ENCODE assay signal across 26 cellular contexts in the genomic region with DNA sequence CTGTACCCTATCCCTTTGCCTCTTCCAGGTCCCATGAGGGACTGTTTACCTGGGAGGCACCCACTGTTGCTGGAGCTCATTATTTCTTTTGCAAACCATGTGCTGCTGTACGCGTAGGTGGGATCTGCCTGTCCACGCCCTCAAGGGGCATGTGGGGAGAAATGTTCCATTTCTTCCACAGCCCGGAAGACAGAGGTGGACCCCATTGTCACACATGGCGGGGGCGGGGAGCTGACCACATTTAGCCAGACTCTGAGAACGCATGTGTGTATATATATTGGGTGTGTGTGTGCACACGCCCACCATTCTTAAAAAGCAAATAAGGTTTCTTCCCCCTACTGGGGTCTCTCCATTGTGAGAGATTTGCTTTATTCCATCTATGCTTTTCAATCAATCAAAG. TPM values are rescaled to one million over a fixed set of nuclear protein-coding genes. Genes with fewer than 3 reads are reported as not detected.
DNase-seq lines count a peak whose midpoint lies in the region; ATAC-seq and TF ChIP-seq lines count a peak whose summit lies in the region.
"Had no signal": no experiment of that assay in that cellular context is flagged by ENCODE, and none has a peak within 500 bp of the region (broad histone marks: within the 10 kb centered on the region; RNA-seq: fewer than 3 reads in every experiment).

No MANE protein-coding gene starts in this region.

- H3K36me3 ChIP-seq in esophagus muscularis mucosa, result peaks cover 0 to 5% (median 0%) of the 10 kb centered on the region in 4 donors
- H3K36me3 ChIP-seq: BLaER1 treated with 17β-estradiol and CSF1 and Interleukin-3, amounts not matched to agents 10 nM and 100 nM; SJCRH30; transverse colon had no signal

- no peaks in the 10 kb centered on the region for H3K9me3 ChIP-seq in esophagus muscularis mucosa
- H3K9me3 ChIP-seq: BLaER1 treated with 17β-estradiol and CSF1 and Interleukin-3, amounts not matched to agents 10 nM and 100 nM; Caco-2; mucosa of descending colon; SJCRH30; transverse colon had no signal

- no peak overlapping the region for H3K27ac ChIP-seq in esophagus muscularis mucosa (replicated peaks in 1 of 4)
- H3K27ac ChIP-seq: BLaER1 treated with 17β-estradiol and CSF1 and Interleukin-3, amounts not matched to agents 10 nM and 100 nM; SJCRH30; transverse colon had no signal

- no peaks in the 10 kb centered on the region for H3K9me3 Mint-ChIP-seq in activated CD4-positive, alpha-beta T cell treated with anti-CD3 and anti-CD28 coated beads, Interleukin-2, amount 10 ng/mL, durations not matched to agents 7 days and 5 days
- H3K9me3 Mint-ChIP-seq in WTC11, result no peaks in the 10 kb centered on the region
- no peaks in the 10 kb centered on the region for H3K9me3 Mint-ChIP-seq in osteocyte (ENCODE audit: unreplicated experiment)
- no peaks in the 10 kb centered on the region for H3K9me3 Mint-ChIP-seq in stimulated activated naive B cell treated with anti-CD40 and anti-IgM and Interleukin-4, amounts not matched to agents 10 μg/mL and 1 μg/mL and 100 μg/mL, for 72 hours

- TF ChIP-seq CTCF in WTC11 (IDR thresholded peaks at IDR 0.05) (no peak), esophagus muscularis mucosa (IDR thresholded peaks at IDR 0.05) (no peak), osteocyte (IDR thresholded peaks at IDR 0.05) (no peak)

- no peak for TF ChIP-seq EP300 in esophagus muscularis mucosa (IDR thresholded peaks at IDR 0.05)

- intact Hi-C loops in esophagus muscularis mucosa (cut with DNase I), result no loop called here

- 54% methylated on average over 8 of the region's 8 CpGs for WGBS in esophagus muscularis mucosa

- H3K4me3 Mint-ChIP-seq in activated CD4-positive, alpha-beta T cell treated with anti-CD3 and anti-CD28 coated beads, Interleukin-2, amount 10 ng/mL, durations not matched to agents 7 days and 5 days, result peak overlapping the region; percentile 81
- H3K4me3 Mint-ChIP-seq in WTC11 (peak overlapping the region; percentile 68), osteocyte (ENCODE audit: unreplicated experiment) (peak overlapping the region; percentile 90)
- no peak overlapping the region for H3K4me3 Mint-ChIP-seq in stimulated activated naive B cell treated with anti-CD40 and anti-IgM and Interleukin-4, amounts not matched to agents 10 μg/mL and 1 μg/mL and 100 μg/mL, for 72 hours

- peaks cover 0 to 48% (median 4%) of the 10 kb centered on the region in 4 donors for H3K27me3 ChIP-seq in esophagus muscularis mucosa
- H3K27me3 ChIP-seq: SJCRH30 had no signal

- CTCF ChIA-PET in activated CD4-positive, alpha-beta T cell treated with anti-CD3 and anti-CD28 coated beads, Interleukin-2, amount 10 ng/mL, durations not matched to agents 7 days and 5 days (lab: Charles Lee), result interaction anchor here (1.3 to 3.2 kb wide), 2 partner anchors 16 to 256 kb away, joined by 4 to 8 read pairs; no protein-coding TSS in a partner anchor
- CTCF ChIA-PET in WTC11 (lab: Charles Lee), result interaction anchor here (0.6 to 3.2 kb wide), 7 partner anchors 17 to 525 kb away, joined by 3 to 9 read pairs (median 6); no protein-coding TSS in a partner anchor

- H3K36me3 Mint-ChIP-seq in activated CD4-positive, alpha-beta T cell treated with anti-CD3 and anti-CD28 coated beads, Interleukin-2, amount 10 ng/mL, durations not matched to agents 7 days and 5 days (ENCODE audit: low read depth), result peaks cover 40% of the 10 kb centered on the region
- H3K36me3 Mint-ChIP-seq in WTC11, result no peaks in the 10 kb centered on the region
- peaks cover 27% of the 10 kb centered on the region for H3K36me3 Mint-ChIP-seq in osteocyte (ENCODE audit: unreplicated experiment)
- H3K36me3 Mint-ChIP-seq in stimulated activated naive B cell treated with anti-CD40 and anti-IgM and Interleukin-4, amounts not matched to agents 10 μg/mL and 1 μg/mL and 100 μg/mL, for 72 hours, result peaks cover 0 to 9% of the 10 kb centered on the region in 2 donors
- H3K36me3 Mint-ChIP-seq: IgD-negative memory B cell had no signal

- peak overlapping the region in 3 of 4 donors; percentile 65 to 69 (median 68) for H3K4me3 ChIP-seq in esophagus muscularis mucosa
- H3K4me3 ChIP-seq: BLaER1 treated with 17β-estradiol and CSF1 and Interleukin-3, amounts not matched to agents 10 nM and 100 nM; mucosa of descending colon; transverse colon had no signal

- H3K4me1 ChIP-seq in esophagus muscularis mucosa, result peaks cover 29 to 58% (median 47%) of the 10 kb centered on the region in 4 donors
- H3K4me1 ChIP-seq: SJCRH30 had no signal

- no peak overlapping the region for H3K27ac Mint-ChIP-seq in activated CD4-positive, alpha-beta T cell treated with anti-CD3 and anti-CD28 coated beads, Interleukin-2, amount 10 ng/mL, durations not matched to agents 7 days and 5 days
- no peak overlapping the region for H3K27ac Mint-ChIP-seq in WTC11
- no peak overlapping the region for H3K27ac Mint-ChIP-seq in osteocyte (ENCODE audit: unreplicated experiment)
- H3K27ac Mint-ChIP-seq in stimulated activated naive B cell treated with anti-CD40 and anti-IgM and Interleukin-4, amounts not matched to agents 10 μg/mL and 1 μg/mL and 100 μg/mL, for 72 hours, result no peak overlapping the region
- H3K27ac Mint-ChIP-seq: IgD-negative memory B cell had no signal

- peaks cover 79% of the 10 kb centered on the region for H3K27me3 Mint-ChIP-seq in activated CD4-positive, alpha-beta T cell treated with anti-CD3 and anti-CD28 coated beads, Interleukin-2, amount 10 ng/mL, durations not matched to agents 7 days and 5 days
- H3K27me3 Mint-ChIP-seq in WTC11 (ENCODE audit: low read depth) (peaks cover 87% of the 10 kb centered on the region), osteocyte (ENCODE audit: unreplicated experiment) (peaks cover 16% of the 10 kb centered on the region)
- peaks cover 76 to 84% of the 10 kb centered on the region in 2 donors for H3K27me3 Mint-ChIP-seq in stimulated activated naive B cell treated with anti-CD40 and anti-IgM and Interleukin-4, amounts not matched to agents 10 μg/mL and 1 μg/mL and 100 μg/mL, for 72 hours

- H3K4me1 Mint-ChIP-seq in activated CD4-positive, alpha-beta T cell treated with anti-CD3 and anti-CD28 coated beads, Interleukin-2, amount 10 ng/mL, durations not matched to agents 7 days and 5 days, result peaks cover 43% of the 10 kb centered on the region
- H3K4me1 Mint-ChIP-seq in WTC11 (peaks cover 53% of the 10 kb centered on the region), osteocyte (ENCODE audit: unreplicated experiment) (peaks cover 36% of the 10 kb centered on the region)
- H3K4me1 Mint-ChIP-seq in stimulated activated naive B cell treated with anti-CD40 and anti-IgM and Interleukin-4, amounts not matched to agents 10 μg/mL and 1 μg/mL and 100 μg/mL, for 72 hours, result peaks cover 11 to 16% of the 10 kb centered on the region in 2 donors

- ATAC-seq in WTC11, result no peak
- no peak for ATAC-seq in HG03565 (IDR thresholded peaks at IDR 0.05; ENCODE audit: unreplicated experiment)
- ATAC-seq in HG03521 (IDR thresholded peaks at IDR 0.05; ENCODE audit: unreplicated experiment), result no peak
- ATAC-seq in stimulated activated naive B cell treated with anti-CD40 and anti-IgM and Interleukin-4, amounts not matched to agents 10 μg/mL and 1 μg/mL and 100 μg/mL, for 72 hours (replicated peaks), result no peak
- ATAC-seq: mucosa of descending colon, Panc1 had no signal

- no peak for DNase-seq in activated CD4-positive, alpha-beta T cell treated with anti-CD3 and anti-CD28 coated beads, Interleukin-2, amount 10 ng/mL, durations not matched to agents 7 days and 5 days
- DNase-seq in activated CD4-positive, alpha-beta T cell treated with anti-CD3 and anti-CD28 coated beads for 1 hour, result no peak
- no peak for DNase-seq in WTC11 (ENCODE audit: low spot score)
- DNase-seq in esophagus muscularis mucosa (ENCODE audit: extremely low spot score), result no peak
- DNase-seq in osteocyte (ENCODE audit: extremely low spot score, unreplicated experiment), result no peak
- no peak for DNase-seq in stimulated activated naive B cell treated with anti-CD40 and anti-IgM and Interleukin-4, amounts not matched to agents 10 μg/mL and 1 μg/mL and 100 μg/mL, for 72 hours
- DNase-seq: activated CD4-positive, alpha-beta T cell treated with anti-CD3 and anti-CD28 coated beads, Interleukin-2, amount 50 U/mL, for 1 hour; activated gamma-delta T cell; amygdala; Caco-2; dermis blood vessel endothelial cell; islet precursor cell; mucosa of descending colon; NCI-H1105 treated with DMSO at 0.1 percent for 48 hours; NCI-H446 treated with DMSO at 0.1 percent for 48 hours; NK-92 treated with Interleukin-12 subunit alpha and Interleukin-12 subunit beta, amount 100 ng/mL, for 24 hours; SJCRH30; small intestine; stimulated activated naive CD4-positive, alpha-beta T cell treated with Interleukin-2 at 50 U/mL for 16 hours; transverse colon had no signal

- POLR2A ChIA-PET in activated CD4-positive, alpha-beta T cell treated with anti-CD3 and anti-CD28 coated beads, Interleukin-2, amount 10 ng/mL, durations not matched to agents 7 days and 5 days (lab: Charles Lee), result no interaction called here
- POLR2A ChIA-PET in WTC11 (lab: Charles Lee), result no interaction called here

- TF ChIP-seq POLR2A in esophagus muscularis mucosa (IDR thresholded peaks at IDR 0.05; ENCODE audit: low read depth), result no peak

TF ChIP-seq in WTC11, 78 proteins besides CTCF, POLR2A, EP300 and RAD21 (continues in another document):
- no peak for TF ChIP-seq ZNF263 (CRISPR knock-in tag; IDR thresholded peaks at IDR 0.05; ENCODE audit: low read depth)
- TF ChIP-seq PRRX2 (CRISPR knock-in tag; IDR thresholded peaks at IDR 0.05), result no peak
- TF ChIP-seq, protein P1, sequence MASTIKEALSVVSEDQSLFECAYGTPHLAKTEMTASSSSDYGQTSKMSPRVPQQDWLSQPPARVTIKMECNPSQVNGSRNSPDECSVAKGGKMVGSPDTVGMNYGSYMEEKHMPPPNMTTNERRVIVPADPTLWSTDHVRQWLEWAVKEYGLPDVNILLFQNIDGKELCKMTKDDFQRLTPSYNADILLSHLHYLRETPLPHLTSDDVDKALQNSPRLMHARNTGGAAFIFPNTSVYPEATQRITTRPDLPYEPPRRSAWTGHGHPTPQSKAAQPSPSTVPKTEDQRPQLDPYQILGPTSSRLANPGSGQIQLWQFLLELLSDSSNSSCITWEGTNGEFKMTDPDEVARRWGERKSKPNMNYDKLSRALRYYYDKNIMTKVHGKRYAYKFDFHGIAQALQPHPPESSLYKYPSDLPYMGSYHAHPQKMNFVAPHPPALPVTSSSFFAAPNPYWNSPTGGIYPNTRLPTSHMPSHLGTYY (CRISPR knock-in tag; IDR thresholded peaks at IDR 0.05), result no peak
- TF ChIP-seq, protein P2, sequence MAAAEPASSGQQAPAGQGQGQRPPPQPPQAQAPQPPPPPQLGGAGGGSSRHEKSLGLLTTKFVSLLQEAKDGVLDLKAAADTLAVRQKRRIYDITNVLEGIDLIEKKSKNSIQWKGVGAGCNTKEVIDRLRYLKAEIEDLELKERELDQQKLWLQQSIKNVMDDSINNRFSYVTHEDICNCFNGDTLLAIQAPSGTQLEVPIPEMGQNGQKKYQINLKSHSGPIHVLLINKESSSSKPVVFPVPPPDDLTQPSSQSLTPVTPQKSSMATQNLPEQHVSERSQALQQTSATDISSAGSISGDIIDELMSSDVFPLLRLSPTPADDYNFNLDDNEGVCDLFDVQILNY (CRISPR knock-in tag; IDR thresholded peaks at IDR 0.05), result no peak
- TF ChIP-seq HMGA2 (CRISPR knock-in tag; IDR thresholded peaks at IDR 0.05), result no peak

RNA-seq across cellular contexts. Expression of a gene that starts 2.0 kb away (rescaled TPM):
- 10 to 100 TPM; 21.3 to 23.3 TPM for total RNA-seq in activated CD4-positive, alpha-beta T cell treated with anti-CD3 and anti-CD28 coated beads, Interleukin-2, amount 10 ng/mL, durations not matched to agents 7 days and 5 days
- 0.41 to 0.81 TPM (median 0.46 TPM) in 3 replicates for total RNA-seq in WTC11 (2021)
- total RNA-seq in esophagus muscularis mucosa, result 1 to 10 TPM; 5.0 to 9.5 (median 6.6) TPM
- 56.2 and 59.0 TPM in 2 replicates for total RNA-seq in osteocyte
- total RNA-seq: fibroblast of villous mesenchyme had no signal

Comparison
In these comparisons a context has a peak if more than half of its experiments do, and no peak if none do; other contexts are left out.
1. H3K4me3 Mint-ChIP-seq: peak in activated CD4-positive, alpha-beta T cell treated with anti-CD3 and anti-CD28 coated beads, Interleukin-2, amount 10 ng/mL, durations not matched to agents 7 days and 5 days (single experiment), WTC11 (single experiment) and osteocyte (single experiment); none in stimulated activated naive B cell treated with anti-CD40 and anti-IgM and Interleukin-4, amounts not matched to agents 10 μg/mL and 1 μg/mL and 100 μg/mL, for 72 hours (0 of 2).